Comparison of ENCODE assay signal across 1 cellular context in the genomic region with DNA sequence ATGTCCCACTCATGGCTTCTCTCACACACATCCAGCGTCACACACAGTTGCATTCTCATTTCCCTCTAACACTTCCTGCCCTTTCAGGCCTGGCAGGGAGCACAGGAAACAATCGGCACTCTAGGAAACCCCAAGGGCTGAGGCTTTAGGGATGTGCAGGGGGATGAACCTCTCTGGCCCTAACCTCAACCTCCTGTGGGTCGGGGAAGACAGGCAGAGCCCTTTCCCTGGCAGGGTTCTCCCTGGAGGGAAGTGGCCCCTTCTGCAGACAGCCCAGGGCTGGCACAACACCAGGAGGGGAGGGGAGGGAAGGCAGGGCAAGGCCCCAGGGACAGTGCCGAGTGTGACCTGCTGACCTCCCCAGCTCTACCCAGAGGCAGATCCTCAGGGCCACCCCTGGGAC.
TF ChIP-seq lines count a peak whose summit lies in the region.

No MANE protein-coding gene starts in this region.

TF ChIP-seq in K562, 482 proteins besides CTCF, POLR2A, EP300 and RAD21 (continued from another document):
- TF ChIP-seq, protein P1, sequence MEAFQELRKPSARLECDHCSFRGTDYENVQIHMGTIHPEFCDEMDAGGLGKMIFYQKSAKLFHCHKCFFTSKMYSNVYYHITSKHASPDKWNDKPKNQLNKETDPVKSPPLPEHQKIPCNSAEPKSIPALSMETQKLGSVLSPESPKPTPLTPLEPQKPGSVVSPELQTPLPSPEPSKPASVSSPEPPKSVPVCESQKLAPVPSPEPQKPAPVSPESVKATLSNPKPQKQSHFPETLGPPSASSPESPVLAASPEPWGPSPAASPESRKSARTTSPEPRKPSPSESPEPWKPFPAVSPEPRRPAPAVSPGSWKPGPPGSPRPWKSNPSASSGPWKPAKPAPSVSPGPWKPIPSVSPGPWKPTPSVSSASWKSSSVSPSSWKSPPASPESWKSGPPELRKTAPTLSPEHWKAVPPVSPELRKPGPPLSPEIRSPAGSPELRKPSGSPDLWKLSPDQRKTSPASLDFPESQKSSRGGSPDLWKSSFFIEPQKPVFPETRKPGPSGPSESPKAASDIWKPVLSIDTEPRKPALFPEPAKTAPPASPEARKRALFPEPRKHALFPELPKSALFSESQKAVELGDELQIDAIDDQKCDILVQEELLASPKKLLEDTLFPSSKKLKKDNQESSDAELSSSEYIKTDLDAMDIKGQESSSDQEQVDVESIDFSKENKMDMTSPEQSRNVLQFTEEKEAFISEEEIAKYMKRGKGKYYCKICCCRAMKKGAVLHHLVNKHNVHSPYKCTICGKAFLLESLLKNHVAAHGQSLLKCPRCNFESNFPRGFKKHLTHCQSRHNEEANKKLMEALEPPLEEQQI (IDR thresholded peaks at IDR 0.05): no peak
- TF ChIP-seq, protein P2, sequence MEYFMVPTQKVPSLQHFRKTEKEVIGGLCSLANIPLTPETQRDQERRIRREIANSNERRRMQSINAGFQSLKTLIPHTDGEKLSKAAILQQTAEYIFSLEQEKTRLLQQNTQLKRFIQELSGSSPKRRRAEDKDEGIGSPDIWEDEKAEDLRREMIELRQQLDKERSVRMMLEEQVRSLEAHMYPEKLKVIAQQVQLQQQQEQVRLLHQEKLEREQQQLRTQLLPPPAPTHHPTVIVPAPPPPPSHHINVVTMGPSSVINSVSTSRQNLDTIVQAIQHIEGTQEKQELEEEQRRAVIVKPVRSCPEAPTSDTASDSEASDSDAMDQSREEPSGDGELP (CRISPR knock-in tag; IDR thresholded peaks at IDR 0.05; ENCODE audit: borderline replicate concordance): no peak
- TF ChIP-seq POLR3A (IDR thresholded peaks at IDR 0.05; ENCODE audit: borderline replicate concordance, extremely low read depth, insufficient read depth, insufficient read length) (no peak), RB1 (IDR thresholded peaks at IDR 0.05; ENCODE audit: low read depth) (no peak), L3MBTL2 (IDR thresholded peaks at IDR 0.05) (no peak), ZNF143 (CRISPR knock-in tag; IDR thresholded peaks at IDR 0.05) (0 out of 2 replicates have a peak, but pooled peaks have one; percentile 29), STAG1 (CRISPR knock-in tag; IDR thresholded peaks at IDR 0.05; ENCODE audit: borderline replicate concordance) (no peak), ZNF263 (CRISPR knock-in tag; IDR thresholded peaks at IDR 0.05; ENCODE audit: borderline replicate concordance) (no peak), FOXA3 (CRISPR knock-in tag; conservative IDR thresholded peaks at IDR 0.05 in 1 of 2, IDR thresholded peaks at IDR 0.05 in 1 of 2) (0 out of 4 replicates have a peak, but pooled peaks of 1 of the 2 experiments have one; percentile 42), IFI16 (CRISPR knock-in tag; IDR thresholded peaks at IDR 0.05) (no peak), CBFA2T2 (conservative IDR thresholded peaks at IDR 0.05) (no peak)
- TF ChIP-seq, protein P3, sequence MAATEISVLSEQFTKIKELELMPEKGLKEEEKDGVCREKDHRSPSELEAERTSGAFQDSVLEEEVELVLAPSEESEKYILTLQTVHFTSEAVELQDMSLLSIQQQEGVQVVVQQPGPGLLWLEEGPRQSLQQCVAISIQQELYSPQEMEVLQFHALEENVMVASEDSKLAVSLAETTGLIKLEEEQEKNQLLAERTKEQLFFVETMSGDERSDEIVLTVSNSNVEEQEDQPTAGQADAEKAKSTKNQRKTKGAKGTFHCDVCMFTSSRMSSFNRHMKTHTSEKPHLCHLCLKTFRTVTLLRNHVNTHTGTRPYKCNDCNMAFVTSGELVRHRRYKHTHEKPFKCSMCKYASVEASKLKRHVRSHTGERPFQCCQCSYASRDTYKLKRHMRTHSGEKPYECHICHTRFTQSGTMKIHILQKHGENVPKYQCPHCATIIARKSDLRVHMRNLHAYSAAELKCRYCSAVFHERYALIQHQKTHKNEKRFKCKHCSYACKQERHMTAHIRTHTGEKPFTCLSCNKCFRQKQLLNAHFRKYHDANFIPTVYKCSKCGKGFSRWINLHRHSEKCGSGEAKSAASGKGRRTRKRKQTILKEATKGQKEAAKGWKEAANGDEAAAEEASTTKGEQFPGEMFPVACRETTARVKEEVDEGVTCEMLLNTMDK (IDR thresholded peaks at IDR 0.05; ENCODE audit: borderline replicate concordance, insufficient read depth, low read depth, low read length, poor library complexity, severe bottlenecking): no peak
- TF ChIP-seq, protein P4, sequence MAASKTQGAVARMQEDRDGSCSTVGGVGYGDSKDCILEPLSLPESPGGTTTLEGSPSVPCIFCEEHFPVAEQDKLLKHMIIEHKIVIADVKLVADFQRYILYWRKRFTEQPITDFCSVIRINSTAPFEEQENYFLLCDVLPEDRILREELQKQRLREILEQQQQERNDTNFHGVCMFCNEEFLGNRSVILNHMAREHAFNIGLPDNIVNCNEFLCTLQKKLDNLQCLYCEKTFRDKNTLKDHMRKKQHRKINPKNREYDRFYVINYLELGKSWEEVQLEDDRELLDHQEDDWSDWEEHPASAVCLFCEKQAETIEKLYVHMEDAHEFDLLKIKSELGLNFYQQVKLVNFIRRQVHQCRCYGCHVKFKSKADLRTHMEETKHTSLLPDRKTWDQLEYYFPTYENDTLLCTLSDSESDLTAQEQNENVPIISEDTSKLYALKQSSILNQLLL (CRISPR knock-in tag; IDR thresholded peaks at IDR 0.05; ENCODE audit: borderline replicate concordance): no peak
